In genomic region chr18:63260075-63260754, GRCh38 we compare ENCODE assay signal across 15 cellular contexts. TPM values are rescaled to one million over a fixed set of nuclear protein-coding genes. Genes with fewer than 3 reads are reported as not detected.
DNase-seq lines count a peak whose midpoint lies in the region; ATAC-seq and TF ChIP-seq lines count a peak whose summit lies in the region.
"Had no signal": no experiment of that assay in that cellular context is flagged by ENCODE, and none has a peak within 500 bp of the region (broad histone marks: within the 10 kb centered on the region; RNA-seq: fewer than 3 reads in every experiment).

No MANE protein-coding gene starts in this region.

- H3K4me3 ChIP-seq in SK-N-SH (ENCODE audit: low read depth in 2 of 2, low read length in 1 of 2): no peak overlapping the region

- no peak for ATAC-seq in SK-N-SH treated with all-trans-retinoic acid at 6 μM for 48 hours
- ATAC-seq in T-helper 17 cell: no peak
- ATAC-seq: left colon, Panc1, WTC11 had no signal

- H3K27ac ChIP-seq in SK-N-SH (ENCODE audit: low read depth in 2 of 2, low read length in 1 of 2) (peak overlapping the region in 1 of 2 experiments; percentile 81; a peak in 2 of 4 replicates), layer of hippocampus (ENCODE audit: low read depth, low read length) (peak overlapping the region; percentile 78), temporal lobe (ENCODE audit: low read depth, low read length) (peak overlapping the region; percentile 90)

- no peaks in the 10 kb centered on the region for H3K9me2 ChIP-seq in SK-N-SH

- H3K27me3 Mint-ChIP-seq in T-helper 17 cell: no peaks in the 10 kb centered on the region

- CTCF ChIA-PET in SK-N-SH (lab: Yijun Ruan, JAX): no interaction called here

- H3K36me3 Mint-ChIP-seq in T-helper 17 cell (ENCODE audit: low read depth): peaks cover 7% of the 10 kb centered on the region
- H3K36me3 Mint-ChIP-seq: WTC11 had no signal

- no peak for DNase-seq in SK-N-SH
- DNase-seq in T-helper 17 cell: no peak
- DNase-seq in DMS 273 (lab: John Stamatoyannopoulos, UW; ENCODE audit: unreplicated experiment): no peak
- DNase-seq in KG1 (lab: John Stamatoyannopoulos, UW): no peak
- DNase-seq in NK-92 (lab: John Stamatoyannopoulos, UW; ENCODE audit: unreplicated experiment): no peak
- DNase-seq: ACHN, erythroblast, left colon, MM.1S, NCI-H446 treated with DMSO at 0.1 percent for 48 hours had no signal

- peak overlapping the region; percentile 87 for H3K27ac Mint-ChIP-seq in T-helper 17 cell
- H3K27ac Mint-ChIP-seq: WTC11 had no signal

- WGBS in SK-N-SH (ENCODE audit: low lambda C conversion rate): 88% methylated on average over 10 of the region's 10 CpGs

- no peak for TF ChIP-seq RAD21 in SK-N-SH (IDR thresholded peaks at IDR 0.05; ENCODE audit: low read length)

- TF ChIP-seq CTCF in SK-N-SH (IDR thresholded peaks at IDR 0.05): no peak

- no peaks in the 10 kb centered on the region for H3K36me3 ChIP-seq in SK-N-SH (replicated peaks in 1 of 2; ENCODE audit: control insufficient read depth in 1 of 2, insufficient read depth in 2 of 2, low read length in 1 of 2)

- peaks cover 60% of the 10 kb centered on the region for H3K4me1 Mint-ChIP-seq in T-helper 17 cell
- H3K4me1 Mint-ChIP-seq: WTC11 had no signal

- H3K4me3 Mint-ChIP-seq in T-helper 17 cell: peak overlapping the region; percentile 21
- H3K4me3 Mint-ChIP-seq: WTC11 had no signal

- POLR2A ChIA-PET in SK-N-SH (lab: Yijun Ruan, JAX): no interaction called here

- H4K20me1 ChIP-seq in SK-N-SH (ENCODE audit: insufficient read depth): no peaks in the 10 kb centered on the region

- peaks cover 0 to 23% of the 10 kb centered on the region in 2 experiments; a peak in 2 of 4 replicates for H3K4me1 ChIP-seq in SK-N-SH (ENCODE audit: control insufficient read depth in 1 of 2, insufficient read depth in 2 of 2, low read depth in 1 of 2, low read length in 1 of 2)

- TF ChIP-seq EP300 in SK-N-SH (IDR thresholded peaks at IDR 0.05; ENCODE audit: borderline replicate concordance in 1 of 2, low read depth in 1 of 2, low read length in 1 of 2): no peak

- H3F3A ChIP-seq in SK-N-SH (replicated peaks; ENCODE audit: insufficient read depth): no peaks in the 10 kb centered on the region

- H3K4me2 ChIP-seq in SK-N-SH: no peak overlapping the region

- H3K9me3 ChIP-seq in SK-N-SH (no peaks in the 10 kb centered on the region), T-helper 17 cell (ENCODE audit: control insufficient read depth, low read length, poor library complexity, severe bottlenecking) (no peaks in the 10 kb centered on the region)

- H3K79me2 ChIP-seq in SK-N-SH (ENCODE audit: insufficient read depth): no peaks in the 10 kb centered on the region

- no peak overlapping the region for H2AFZ ChIP-seq in SK-N-SH (ENCODE audit: low read depth)

- H3K9ac ChIP-seq in SK-N-SH: no peak overlapping the region

- H3K27me3 ChIP-seq in SK-N-SH (ENCODE audit: insufficient read depth) (no peaks in the 10 kb centered on the region), layer of hippocampus (ENCODE audit: control insufficient read depth, insufficient read depth, low read length) (no peaks in the 10 kb centered on the region)

TF ChIP-seq in SK-N-SH, 30 proteins besides CTCF, POLR2A, EP300 and RAD21:
- TF ChIP-seq TAF1 (IDR thresholded peaks at IDR 0.05; ENCODE audit: borderline replicate concordance, low read depth, low read length) (no peak), MXI1 (IDR thresholded peaks at IDR 0.05; ENCODE audit: low read depth, low read length) (0 out of 2 replicates have a peak, but pooled peaks have one; percentile 17)
TF ChIP-seq in SK-N-SH: peak in this region for 1.

TF ChIP-seq in SK-N-SH treated with all-trans-retinoic acid at 6 μM for 48 hours, 23 proteins besides CTCF, POLR2A, EP300 and RAD21:
- no peak for TF ChIP-seq ZNF565 (CRISPR knock-in tag; conservative IDR thresholded peaks at IDR 0.05; ENCODE audit: low read depth)
- TF ChIP-seq TOX (CRISPR knock-in tag; IDR thresholded peaks at IDR 0.05; ENCODE audit: borderline replicate concordance): no peak
- TF ChIP-seq TCF4 (CRISPR knock-in tag; IDR thresholded peaks at IDR 0.05; ENCODE audit: borderline replicate concordance): no peak
- no peak for TF ChIP-seq PATZ1 (CRISPR knock-in tag; IDR thresholded peaks at IDR 0.05; ENCODE audit: borderline replicate concordance)
- no peak for TF ChIP-seq RARB (CRISPR knock-in tag; IDR thresholded peaks at IDR 0.05)
- TF ChIP-seq ZFP3 (CRISPR knock-in tag; IDR thresholded peaks at IDR 0.05): no peak
- no peak for TF ChIP-seq PPARA (CRISPR knock-in tag; IDR thresholded peaks at IDR 0.05; ENCODE audit: borderline replicate concordance)

RNA-seq across cellular contexts. Expression of gene BCL2, which starts 59.4 kb away (rescaled TPM):
- polyA plus RNA-seq in SK-N-SH (2012; rRNA removed): 1.2 and 1.5 TPM in 2 replicates
- polyA plus RNA-seq in SK-N-SH (2012; cell fraction: cytosol; rRNA removed): 1.6 and 1.8 TPM in 2 replicates
- 1.3 and 1.5 TPM in 2 replicates for polyA plus RNA-seq in SK-N-SH (2012; cell fraction: nucleus; rRNA removed)
- 100 to 1,000 TPM; 134 to 136 TPM for total RNA-seq in T-helper 17 cell
- 17.7 TPM for total RNA-seq in temporal lobe
